1 cellular context compared by ENCODE assay signal in the genomic region with DNA sequence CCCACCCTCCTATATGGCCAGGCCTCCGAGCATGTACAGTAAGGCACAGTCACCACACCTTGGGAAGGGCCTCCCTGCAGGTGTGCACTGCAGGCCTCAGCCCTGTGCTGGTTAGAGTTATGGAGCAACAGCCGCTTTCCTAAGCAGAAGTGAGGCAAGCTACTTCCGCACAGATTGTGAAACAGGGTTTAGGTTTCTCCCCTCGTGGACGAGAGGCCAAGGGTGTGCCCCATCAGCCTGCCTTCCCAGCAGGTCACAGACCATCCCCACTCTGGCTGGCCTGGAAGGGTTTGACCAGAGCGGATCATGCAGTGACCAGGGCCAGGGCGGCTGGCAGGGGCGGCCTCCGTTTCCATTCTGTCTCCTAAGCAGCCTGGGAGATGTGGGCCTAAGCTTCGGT.
TF ChIP-seq lines count a peak whose summit lies in the region.

No MANE protein-coding gene starts in this region.

TF ChIP-seq in HepG2, 621 proteins besides CTCF, POLR2A, EP300 and RAD21:
- TF ChIP-seq, protein P1, sequence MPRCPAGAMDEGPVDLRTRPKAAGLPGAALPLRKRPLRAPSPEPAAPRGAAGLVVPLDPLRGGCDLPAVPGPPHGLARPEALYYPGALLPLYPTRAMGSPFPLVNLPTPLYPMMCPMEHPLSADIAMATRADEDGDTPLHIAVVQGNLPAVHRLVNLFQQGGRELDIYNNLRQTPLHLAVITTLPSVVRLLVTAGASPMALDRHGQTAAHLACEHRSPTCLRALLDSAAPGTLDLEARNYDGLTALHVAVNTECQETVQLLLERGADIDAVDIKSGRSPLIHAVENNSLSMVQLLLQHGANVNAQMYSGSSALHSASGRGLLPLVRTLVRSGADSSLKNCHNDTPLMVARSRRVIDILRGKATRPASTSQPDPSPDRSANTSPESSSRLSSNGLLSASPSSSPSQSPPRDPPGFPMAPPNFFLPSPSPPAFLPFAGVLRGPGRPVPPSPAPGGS (CRISPR knock-in tag; IDR thresholded peaks at IDR 0.05) = no peak
- no peak for TF ChIP-seq MATR3 (CRISPR knock-in tag; IDR thresholded peaks at IDR 0.05)
- no peak for TF ChIP-seq GPN1 (CRISPR knock-in tag; IDR thresholded peaks at IDR 0.05; ENCODE audit: borderline replicate concordance)
- TF ChIP-seq CHD4 (IDR thresholded peaks at IDR 0.05; ENCODE audit: borderline replicate concordance, low read length) = no peak
- peak; percentile 5 for TF ChIP-seq AGO2 (optimal IDR thresholded peaks at IDR 0.05; ENCODE audit: low read depth, low read length)
- TF ChIP-seq, protein P2, sequence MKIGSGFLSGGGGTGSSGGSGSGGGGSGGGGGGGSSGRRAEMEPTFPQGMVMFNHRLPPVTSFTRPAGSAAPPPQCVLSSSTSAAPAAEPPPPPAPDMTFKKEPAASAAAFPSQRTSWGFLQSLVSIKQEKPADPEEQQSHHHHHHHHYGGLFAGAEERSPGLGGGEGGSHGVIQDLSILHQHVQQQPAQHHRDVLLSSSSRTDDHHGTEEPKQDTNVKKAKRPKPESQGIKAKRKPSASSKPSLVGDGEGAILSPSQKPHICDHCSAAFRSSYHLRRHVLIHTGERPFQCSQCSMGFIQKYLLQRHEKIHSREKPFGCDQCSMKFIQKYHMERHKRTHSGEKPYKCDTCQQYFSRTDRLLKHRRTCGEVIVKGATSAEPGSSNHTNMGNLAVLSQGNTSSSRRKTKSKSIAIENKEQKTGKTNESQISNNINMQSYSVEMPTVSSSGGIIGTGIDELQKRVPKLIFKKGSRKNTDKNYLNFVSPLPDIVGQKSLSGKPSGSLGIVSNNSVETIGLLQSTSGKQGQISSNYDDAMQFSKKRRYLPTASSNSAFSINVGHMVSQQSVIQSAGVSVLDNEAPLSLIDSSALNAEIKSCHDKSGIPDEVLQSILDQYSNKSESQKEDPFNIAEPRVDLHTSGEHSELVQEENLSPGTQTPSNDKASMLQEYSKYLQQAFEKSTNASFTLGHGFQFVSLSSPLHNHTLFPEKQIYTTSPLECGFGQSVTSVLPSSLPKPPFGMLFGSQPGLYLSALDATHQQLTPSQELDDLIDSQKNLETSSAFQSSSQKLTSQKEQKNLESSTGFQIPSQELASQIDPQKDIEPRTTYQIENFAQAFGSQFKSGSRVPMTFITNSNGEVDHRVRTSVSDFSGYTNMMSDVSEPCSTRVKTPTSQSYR (CRISPR knock-in tag; IDR thresholded peaks at IDR 0.05; ENCODE audit: borderline replicate concordance) = no peak
- TF ChIP-seq, protein P3, sequence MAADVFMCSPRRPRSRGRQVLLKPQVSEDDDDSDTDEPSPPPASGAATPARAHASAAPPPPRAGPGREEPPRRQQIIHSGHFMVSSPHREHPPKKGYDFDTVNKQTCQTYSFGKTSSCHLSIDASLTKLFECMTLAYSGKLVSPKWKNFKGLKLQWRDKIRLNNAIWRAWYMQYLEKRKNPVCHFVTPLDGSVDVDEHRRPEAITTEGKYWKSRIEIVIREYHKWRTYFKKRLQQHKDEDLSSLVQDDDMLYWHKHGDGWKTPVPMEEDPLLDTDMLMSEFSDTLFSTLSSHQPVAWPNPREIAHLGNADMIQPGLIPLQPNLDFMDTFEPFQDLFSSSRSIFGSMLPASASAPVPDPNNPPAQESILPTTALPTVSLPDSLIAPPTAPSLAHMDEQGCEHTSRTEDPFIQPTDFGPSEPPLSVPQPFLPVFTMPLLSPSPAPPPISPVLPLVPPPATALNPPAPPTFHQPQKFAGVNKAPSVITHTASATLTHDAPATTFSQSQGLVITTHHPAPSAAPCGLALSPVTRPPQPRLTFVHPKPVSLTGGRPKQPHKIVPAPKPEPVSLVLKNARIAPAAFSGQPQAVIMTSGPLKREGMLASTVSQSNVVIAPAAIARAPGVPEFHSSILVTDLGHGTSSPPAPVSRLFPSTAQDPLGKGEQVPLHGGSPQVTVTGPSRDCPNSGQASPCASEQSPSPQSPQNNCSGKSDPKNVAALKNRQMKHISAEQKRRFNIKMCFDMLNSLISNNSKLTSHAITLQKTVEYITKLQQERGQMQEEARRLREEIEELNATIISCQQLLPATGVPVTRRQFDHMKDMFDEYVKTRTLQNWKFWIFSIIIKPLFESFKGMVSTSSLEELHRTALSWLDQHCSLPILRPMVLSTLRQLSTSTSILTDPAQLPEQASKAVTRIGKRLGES (CRISPR knock-in tag; IDR thresholded peaks at IDR 0.05; ENCODE audit: borderline replicate concordance) = no peak
- TF ChIP-seq CEBPB (IDR thresholded peaks at IDR 0.05; ENCODE audit: borderline replicate concordance, low read depth, low read length) = peak; percentile 72; the same call in 1 of the 2 replicates
- TF ChIP-seq ATF1 (CRISPR knock-in tag; IDR thresholded peaks at IDR 0.05) = no peak
- TF ChIP-seq, protein P4, sequence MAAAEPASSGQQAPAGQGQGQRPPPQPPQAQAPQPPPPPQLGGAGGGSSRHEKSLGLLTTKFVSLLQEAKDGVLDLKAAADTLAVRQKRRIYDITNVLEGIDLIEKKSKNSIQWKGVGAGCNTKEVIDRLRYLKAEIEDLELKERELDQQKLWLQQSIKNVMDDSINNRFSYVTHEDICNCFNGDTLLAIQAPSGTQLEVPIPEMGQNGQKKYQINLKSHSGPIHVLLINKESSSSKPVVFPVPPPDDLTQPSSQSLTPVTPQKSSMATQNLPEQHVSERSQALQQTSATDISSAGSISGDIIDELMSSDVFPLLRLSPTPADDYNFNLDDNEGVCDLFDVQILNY (CRISPR knock-in tag; conservative IDR thresholded peaks at IDR 0.05) = no peak
- TF ChIP-seq, protein P5, sequence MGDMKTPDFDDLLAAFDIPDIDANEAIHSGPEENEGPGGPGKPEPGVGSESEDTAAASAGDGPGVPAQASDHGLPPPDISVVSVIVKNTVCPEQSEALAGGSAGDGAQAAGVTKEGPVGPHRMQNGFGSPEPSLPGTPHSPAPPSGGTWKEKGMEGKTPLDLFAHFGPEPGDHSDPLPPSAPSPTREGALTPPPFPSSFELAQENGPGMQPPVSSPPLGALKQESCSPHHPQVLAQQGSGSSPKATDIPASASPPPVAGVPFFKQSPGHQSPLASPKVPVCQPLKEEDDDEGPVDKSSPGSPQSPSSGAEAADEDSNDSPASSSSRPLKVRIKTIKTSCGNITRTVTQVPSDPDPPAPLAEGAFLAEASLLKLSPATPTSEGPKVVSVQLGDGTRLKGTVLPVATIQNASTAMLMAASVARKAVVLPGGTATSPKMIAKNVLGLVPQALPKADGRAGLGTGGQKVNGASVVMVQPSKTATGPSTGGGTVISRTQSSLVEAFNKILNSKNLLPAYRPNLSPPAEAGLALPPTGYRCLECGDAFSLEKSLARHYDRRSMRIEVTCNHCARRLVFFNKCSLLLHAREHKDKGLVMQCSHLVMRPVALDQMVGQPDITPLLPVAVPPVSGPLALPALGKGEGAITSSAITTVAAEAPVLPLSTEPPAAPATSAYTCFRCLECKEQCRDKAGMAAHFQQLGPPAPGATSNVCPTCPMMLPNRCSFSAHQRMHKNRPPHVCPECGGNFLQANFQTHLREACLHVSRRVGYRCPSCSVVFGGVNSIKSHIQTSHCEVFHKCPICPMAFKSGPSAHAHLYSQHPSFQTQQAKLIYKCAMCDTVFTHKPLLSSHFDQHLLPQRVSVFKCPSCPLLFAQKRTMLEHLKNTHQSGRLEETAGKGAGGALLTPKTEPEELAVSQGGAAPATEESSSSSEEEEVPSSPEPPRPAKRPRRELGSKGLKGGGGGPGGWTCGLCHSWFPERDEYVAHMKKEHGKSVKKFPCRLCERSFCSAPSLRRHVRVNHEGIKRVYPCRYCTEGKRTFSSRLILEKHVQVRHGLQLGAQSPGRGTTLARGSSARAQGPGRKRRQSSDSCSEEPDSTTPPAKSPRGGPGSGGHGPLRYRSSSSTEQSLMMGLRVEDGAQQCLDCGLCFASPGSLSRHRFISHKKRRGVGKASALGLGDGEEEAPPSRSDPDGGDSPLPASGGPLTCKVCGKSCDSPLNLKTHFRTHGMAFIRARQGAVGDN (CRISPR knock-in tag; IDR thresholded peaks at IDR 0.05) = peak; percentile 30; the same call in 1 of the 2 replicates
- no peak for TF ChIP-seq TBX2 (CRISPR knock-in tag; IDR thresholded peaks at IDR 0.05; ENCODE audit: borderline replicate concordance)
- TF ChIP-seq, protein P6, sequence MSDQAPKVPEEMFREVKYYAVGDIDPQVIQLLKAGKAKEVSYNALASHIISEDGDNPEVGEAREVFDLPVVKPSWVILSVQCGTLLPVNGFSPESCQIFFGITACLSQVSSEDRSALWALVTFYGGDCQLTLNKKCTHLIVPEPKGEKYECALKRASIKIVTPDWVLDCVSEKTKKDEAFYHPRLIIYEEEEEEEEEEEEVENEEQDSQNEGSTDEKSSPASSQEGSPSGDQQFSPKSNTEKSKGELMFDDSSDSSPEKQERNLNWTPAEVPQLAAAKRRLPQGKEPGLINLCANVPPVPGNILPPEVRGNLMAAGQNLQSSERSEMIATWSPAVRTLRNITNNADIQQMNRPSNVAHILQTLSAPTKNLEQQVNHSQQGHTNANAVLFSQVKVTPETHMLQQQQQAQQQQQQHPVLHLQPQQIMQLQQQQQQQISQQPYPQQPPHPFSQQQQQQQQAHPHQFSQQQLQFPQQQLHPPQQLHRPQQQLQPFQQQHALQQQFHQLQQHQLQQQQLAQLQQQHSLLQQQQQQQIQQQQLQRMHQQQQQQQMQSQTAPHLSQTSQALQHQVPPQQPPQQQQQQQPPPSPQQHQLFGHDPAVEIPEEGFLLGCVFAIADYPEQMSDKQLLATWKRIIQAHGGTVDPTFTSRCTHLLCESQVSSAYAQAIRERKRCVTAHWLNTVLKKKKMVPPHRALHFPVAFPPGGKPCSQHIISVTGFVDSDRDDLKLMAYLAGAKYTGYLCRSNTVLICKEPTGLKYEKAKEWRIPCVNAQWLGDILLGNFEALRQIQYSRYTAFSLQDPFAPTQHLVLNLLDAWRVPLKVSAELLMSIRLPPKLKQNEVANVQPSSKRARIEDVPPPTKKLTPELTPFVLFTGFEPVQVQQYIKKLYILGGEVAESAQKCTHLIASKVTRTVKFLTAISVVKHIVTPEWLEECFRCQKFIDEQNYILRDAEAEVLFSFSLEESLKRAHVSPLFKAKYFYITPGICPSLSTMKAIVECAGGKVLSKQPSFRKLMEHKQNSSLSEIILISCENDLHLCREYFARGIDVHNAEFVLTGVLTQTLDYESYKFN (CRISPR knock-in tag; conservative IDR thresholded peaks at IDR 0.05) = no peak
